8 cellular contexts compared by ENCODE assay signal in the genomic region with DNA sequence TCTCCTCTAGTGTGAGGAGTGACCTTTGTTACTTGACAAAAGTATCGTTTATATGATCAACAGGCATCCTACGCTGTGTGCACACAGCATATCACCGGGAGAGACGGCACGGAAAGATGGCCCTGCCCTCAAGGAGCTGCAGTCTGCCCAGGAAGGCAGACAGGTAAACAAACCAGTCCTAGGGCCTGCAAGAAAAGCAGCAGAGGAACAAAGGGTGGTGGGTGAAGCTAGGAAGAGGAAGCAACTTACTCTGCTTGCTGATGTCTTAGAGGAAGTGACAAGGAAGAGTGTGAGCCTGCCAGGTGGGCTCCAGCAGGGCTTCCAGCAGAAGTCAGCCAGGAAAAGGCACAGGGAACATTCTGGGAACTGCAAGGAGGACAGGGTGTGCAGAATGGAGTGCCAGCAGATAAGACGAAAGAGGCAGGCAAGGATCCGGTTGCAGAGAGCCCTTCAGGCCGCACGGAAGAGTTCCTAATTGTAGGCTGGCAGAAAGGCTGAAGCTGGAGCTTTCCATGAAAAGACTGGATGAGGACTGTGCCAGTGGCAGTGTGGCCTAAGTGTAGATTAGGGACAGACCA.
A peak's percentile ranks its signal among the peaks of the same experiment; 100 is the strongest.
DNase-seq lines count a peak whose midpoint lies in the region; ATAC-seq and TF ChIP-seq lines count a peak whose summit lies in the region.

No MANE protein-coding gene starts in this region.

- peak overlapping the region; percentile 96 for H3K27ac ChIP-seq in neutrophil

- H3K4me1 ChIP-seq in neutrophil (ENCODE audit: control insufficient read depth in 1 of 2, insufficient read depth in 1 of 2, low read depth in 1 of 2, low read length in 1 of 2): peaks cover 82 to 89% of the 10 kb centered on the region in 2 experiments

- peaks cover 17% of the 10 kb centered on the region for H3K36me3 ChIP-seq in neutrophil

- ATAC-seq in HG02938 (IDR thresholded peaks at IDR 0.05; ENCODE audit: unreplicated experiment) (no peak), GM21360 (IDR thresholded peaks at IDR 0.05; ENCODE audit: unreplicated experiment) (no peak)

- no peaks in the 10 kb centered on the region for H3K27me3 ChIP-seq in neutrophil

- TF ChIP-seq CTCF in foreskin fibroblast (IDR thresholded peaks at IDR 0.05; ENCODE audit: low read depth, low read length): no peak
- TF ChIP-seq CTCF in neutrophil (IDR thresholded peaks at IDR 0.05): no peak

- H3K4me3 ChIP-seq in foreskin fibroblast (ENCODE audit: low read depth in 1 of 2, low read length in 2 of 2) (peak overlapping the region; percentile 63 to 85), neutrophil (ENCODE audit: low read depth in 1 of 2, low read length in 1 of 2) (peak overlapping the region; percentile 72 to 96)

- no peaks in the 10 kb centered on the region for H3K9me3 ChIP-seq in neutrophil

- DNase-seq in NOMO-1 (lab: John Stamatoyannopoulos, UW; ENCODE audit: unreplicated experiment in 2 of 2): peak; percentile 30 to 51
- DNase-seq in NOMO-1 treated with dmso at 0.1 percent for 144 hours (lab: John Stamatoyannopoulos, UW; ENCODE audit: unreplicated experiment): no peak
- peak; percentile 36 for DNase-seq in NCI-H526 treated with DMSO at 0.1 percent for 48 hours (lab: John Stamatoyannopoulos, UW)
- DNase-seq in activated T-cell treated with anti-CD3 and anti-CD28 coated beads, Interleukin-2, amount 50 U/mL, for 48 hours: peak; percentile 65 to 67
- peak in 1 of 2 donors; percentile 50 for DNase-seq in foreskin fibroblast
